ENCODE assay signal across 1 cellular context in genomic region chr6:33425668-33426577, GRCh38.
TF ChIP-seq lines count a peak whose summit lies in the region.

No MANE protein-coding gene starts in this region.

TF ChIP-seq in K562, 482 proteins besides CTCF, POLR2A, EP300 and RAD21 (continued from another document and continues in another):
- TF ChIP-seq ZMIZ1 (IDR thresholded peaks at IDR 0.05; ENCODE audit: low read depth in 2 of 2, low read length in 2 of 2) (0 out of 4 replicates have a peak, but pooled peaks of 1 of the 2 experiments have one; percentile 17), RB1 (IDR thresholded peaks at IDR 0.05; ENCODE audit: low read depth) (peak; percentile 77), SMAD2 (IDR thresholded peaks at IDR 0.05; ENCODE audit: low read depth, low read length) (no peak; the same call in 1 of the 2 replicates), POLR2H (tag; IDR thresholded peaks at IDR 0.05; ENCODE audit: low read depth) (no peak), ZNF263 (CRISPR knock-in tag; IDR thresholded peaks at IDR 0.05; ENCODE audit: borderline replicate concordance) (peak; percentile 23; the same call in 1 of the 2 replicates), CBFB (CRISPR knock-in tag; IDR thresholded peaks at IDR 0.05) (no peak), HNRNPLL (IDR thresholded peaks at IDR 0.05; ENCODE audit: low read depth, low read length, poor library complexity, severe bottlenecking) (no peak), HMG20B (CRISPR knock-in tag; IDR thresholded peaks at IDR 0.05) (no peak), FOXA1 (IDR thresholded peaks at IDR 0.05; ENCODE audit: borderline replicate concordance) (no peak), DMBX1 (CRISPR knock-in tag; IDR thresholded peaks at IDR 0.05; ENCODE audit: borderline replicate concordance) (no peak), ZNF212 (CRISPR knock-in tag; IDR thresholded peaks at IDR 0.05) (no peak), NFRKB (IDR thresholded peaks at IDR 0.05; ENCODE audit: low read depth) (no peak), CBFA2T2 (conservative IDR thresholded peaks at IDR 0.05) (no peak), HLTF (IDR thresholded peaks at IDR 0.05) (no peak), CBX5 (IDR thresholded peaks at IDR 0.05; ENCODE audit: borderline replicate concordance, low read depth) (no peak; the same call in 1 of the 2 replicates), PRPF4 (IDR thresholded peaks at IDR 0.05; ENCODE audit: insufficient read depth, low read depth, low read length, poor library complexity, severe bottlenecking) (no peak), ZNF551 (CRISPR knock-in tag; IDR thresholded peaks at IDR 0.05) (no peak), ZFX (CRISPR knock-in tag; IDR thresholded peaks at IDR 0.05) (no peak; the same call in 1 of the 2 replicates), STAT5B (CRISPR knock-in tag; IDR thresholded peaks at IDR 0.05) (no peak), ERF (CRISPR knock-in tag; IDR thresholded peaks at IDR 0.05) (no peak), WHSC1 (IDR thresholded peaks at IDR 0.05; ENCODE audit: low read length) (no peak), ZNF280A (IDR thresholded peaks at IDR 0.05; ENCODE audit: low read depth, partially characterized antibody) (no peak), NCOA4 (IDR thresholded peaks at IDR 0.05; ENCODE audit: partially characterized antibody) (no peak), RUNX1 (IDR thresholded peaks at IDR 0.05; ENCODE audit: low read depth) (no peak), STAT6 (CRISPR knock-in tag; IDR thresholded peaks at IDR 0.05) (no peak), ZNF592 (IDR thresholded peaks at IDR 0.05) (no peak; the same call in 1 of the 2 replicates), FOSL1 (tag; conservative IDR thresholded peaks at IDR 0.05) (no peak; the same call in 1 of the 2 replicates), E2F1 (CRISPR knock-in tag; IDR thresholded peaks at IDR 0.05) (no peak; the same call in 1 of the 2 replicates), CC2D1A (IDR thresholded peaks at IDR 0.05) (0 out of 2 replicates have a peak, but pooled peaks have one; percentile 32), MTA2 (IDR thresholded peaks at IDR 0.05; ENCODE audit: low read depth) (no peak), CREM (IDR thresholded peaks at IDR 0.05; ENCODE audit: low read depth) (peak; percentile 84), REST (CRISPR knock-in tag; IDR thresholded peaks at IDR 0.05; ENCODE audit: low read depth) (no peak), CTCFL (IDR thresholded peaks at IDR 0.05; ENCODE audit: borderline replicate concordance, insufficient read depth, low read depth, low read length, poor library complexity, severe bottlenecking) (peak; percentile 63), ZC3H11A (IDR thresholded peaks at IDR 0.05; ENCODE audit: low read depth, low read length) (no peak), POLR2B (IDR thresholded peaks at IDR 0.05; ENCODE audit: low read depth, partially characterized antibody) (no peak), SLC30A9 (CRISPR knock-in tag; IDR thresholded peaks at IDR 0.05) (no peak), HES1 (IDR thresholded peaks at IDR 0.05; ENCODE audit: low read depth) (no peak), ARNT (IDR thresholded peaks at IDR 0.05) (no peak), CAMTA2 (CRISPR knock-in tag; conservative IDR thresholded peaks at IDR 0.05) (no peak; the same call in 1 of the 2 replicates), ZNF354B (CRISPR knock-in tag; IDR thresholded peaks at IDR 0.05) (no peak), MTA1 (IDR thresholded peaks at IDR 0.05; ENCODE audit: borderline replicate concordance) (peak; percentile 54; the same call in 1 of the 2 replicates)
